Comparison of ENCODE assay signal across 9 cellular contexts in genomic region chr6:139882977-139883728, GRCh38.
DNase-seq lines count a peak whose midpoint lies in the region; ATAC-seq, FAIRE-seq and TF ChIP-seq lines count a peak whose summit lies in the region.
"Had no signal": no experiment of that assay in that cellular context is flagged by ENCODE, and none has a peak within 500 bp of the region (broad histone marks: within the 10 kb centered on the region; RNA-seq: fewer than 3 reads in every experiment).

No MANE protein-coding gene starts in this region.

- H3K9ac ChIP-seq in astrocyte (ENCODE audit: low read length) (peak overlapping the region; percentile 26), mesenchymal stem cell (ENCODE audit: low read length) (no peak overlapping the region)

- no peaks in the 10 kb centered on the region for H3K79me2 ChIP-seq in astrocyte (ENCODE audit: insufficient read depth, low read length)

- peak overlapping the region in 1 of 2 experiments; percentile 17 for H3K4ac ChIP-seq in mesenchymal stem cell (ENCODE audit: low read depth in 1 of 2, low read length in 2 of 2)

- H3K9me3 ChIP-seq in astrocyte (ENCODE audit: insufficient read depth, low read depth, low read length) (no peaks in the 10 kb centered on the region), mesenchymal stem cell (ENCODE audit: control insufficient read depth, low read length) (no peaks in the 10 kb centered on the region), vagina (no peaks in the 10 kb centered on the region)

- no peaks in the 10 kb centered on the region for H3K36me3 Mint-ChIP-seq in astrocyte (ENCODE audit: low read depth, unreplicated experiment)

- H3K79me1 ChIP-seq in mesenchymal stem cell (replicated peaks; ENCODE audit: low read length, poor library complexity, severe bottlenecking) = no peaks in the 10 kb centered on the region

- ATAC-seq in HG03432 (IDR thresholded peaks at IDR 0.05; ENCODE audit: unreplicated experiment) (peak; percentile 56), GM21825 (IDR thresholded peaks at IDR 0.05; ENCODE audit: unreplicated experiment) (no peak)

- H3K27ac ChIP-seq in astrocyte (ENCODE audit: low read depth, low read length) (peak overlapping the region; percentile 76), mesenchymal stem cell (ENCODE audit: low read length, poor library complexity, severe bottlenecking) (peak overlapping the region; percentile 95), vagina (no peak overlapping the region)

- no peaks in the 10 kb centered on the region for H3K27me3 Mint-ChIP-seq in astrocyte (ENCODE audit: low read depth, unreplicated experiment)

- peak overlapping the region; percentile 40 for H3K4me3 Mint-ChIP-seq in astrocyte (ENCODE audit: unreplicated experiment)

- no peak for TF ChIP-seq POLR2A in vagina (IDR thresholded peaks at IDR 0.05)

- H3K4me1 Mint-ChIP-seq in astrocyte (ENCODE audit: low read depth, unreplicated experiment) = peaks cover 58% of the 10 kb centered on the region

- H3K4me2 ChIP-seq in astrocyte (ENCODE audit: low read length) (peak overlapping the region; percentile 45), mesenchymal stem cell (ENCODE audit: low read length, poor library complexity, severe bottlenecking) (no peak overlapping the region)

- H2BK12ac ChIP-seq in mesenchymal stem cell (ENCODE audit: low read length in 2 of 2) = peak overlapping the region in 1 of 2 experiments; percentile 70

- peak overlapping the region; percentile 46 for H2BK5ac ChIP-seq in mesenchymal stem cell (ENCODE audit: low read depth, low read length, poor library complexity, severe bottlenecking)

- DNase-seq in COLO829 (ENCODE audit: low spot score) (peak; percentile 56), astrocyte (ENCODE audit: low read depth) (peak; percentile 52), mesenchymal stem cell (peak; percentile 59), NCI-H82 treated with DMSO at 0.1 percent for 48 hours (lab: John Stamatoyannopoulos, UW; ENCODE audit: unreplicated experiment) (no peak), vagina (ENCODE audit: extremely low spot score in 2 of 2) (no peak), NCI-H1436 (lab: John Stamatoyannopoulos, UW) (no peak)
- DNase-seq: stimulated activated CD8-positive, alpha-beta memory T cell treated with anti-CD3 and anti-CD28 coated beads, Interleukin-4, amount 100 ng/mL, for 48 hours had no signal

- WGBS in mesenchymal stem cell = 48% methylated on average over 2 of the region's 3 CpGs

- H3K9me3 Mint-ChIP-seq in astrocyte (ENCODE audit: unreplicated experiment) = peaks cover 4% of the 10 kb centered on the region

- intact Hi-C loops in vagina (cut with DNase I) = no loop called here

- H4K91ac ChIP-seq in mesenchymal stem cell (ENCODE audit: low read length) = no peak overlapping the region

- H3K4me3 ChIP-seq in astrocyte (ENCODE audit: insufficient read depth, low read depth, low read length) = no peak overlapping the region
- no peak overlapping the region for H3K4me3 ChIP-seq in mesenchymal stem cell (ENCODE audit: insufficient read depth in 1 of 2, low read depth in 1 of 2, low read length in 2 of 2)
- H3K4me3 ChIP-seq in vagina = no peak overlapping the region

- peak overlapping the region; percentile 96 for H3K27ac Mint-ChIP-seq in astrocyte (ENCODE audit: unreplicated experiment)

- no peaks in the 10 kb centered on the region for H4K20me1 ChIP-seq in astrocyte (ENCODE audit: insufficient read depth, low read length)

- H3K27me3 ChIP-seq in astrocyte (ENCODE audit: insufficient read depth, low read length) = no peaks in the 10 kb centered on the region
- H3K27me3 ChIP-seq in mesenchymal stem cell (ENCODE audit: control insufficient read depth in 1 of 2, insufficient read depth in 1 of 2, low read length in 2 of 2) = no peaks in the 10 kb centered on the region
- H3K27me3 ChIP-seq in vagina = no peaks in the 10 kb centered on the region

- H3K36me3 ChIP-seq in astrocyte (ENCODE audit: insufficient read depth, low read length) = no peaks in the 10 kb centered on the region
- no peaks in the 10 kb centered on the region for H3K36me3 ChIP-seq in mesenchymal stem cell (ENCODE audit: control insufficient read depth in 1 of 2, insufficient read depth in 2 of 2, low read depth in 1 of 2, low read length in 2 of 2)
- H3K36me3 ChIP-seq in vagina = no peaks in the 10 kb centered on the region

- H3K18ac ChIP-seq in mesenchymal stem cell (ENCODE audit: low read depth in 1 of 2, low read length in 2 of 2) = peak overlapping the region; percentile 23 to 82

- no peak overlapping the region for H2AK5ac ChIP-seq in mesenchymal stem cell (ENCODE audit: low read length, severe bottlenecking)

- no peak overlapping the region for H3K14ac ChIP-seq in mesenchymal stem cell (ENCODE audit: low read length in 2 of 2)

- H2AFZ ChIP-seq in astrocyte (ENCODE audit: low read depth, low read length) (peak overlapping the region; percentile 12), mesenchymal stem cell (ENCODE audit: low read depth, low read length) (no peak overlapping the region)

- peak; percentile 23 for FAIRE-seq in astrocyte (lab: Jason Lieb, UNC)

- peaks cover 22% of the 10 kb centered on the region for H3K4me1 ChIP-seq in astrocyte (ENCODE audit: insufficient read depth, low read length)
- peaks cover 3% of the 10 kb centered on the region for H3K4me1 ChIP-seq in mesenchymal stem cell (ENCODE audit: control insufficient read depth, insufficient read depth, low read depth, low read length)
- no peaks in the 10 kb centered on the region for H3K4me1 ChIP-seq in vagina

- no peak overlapping the region for H2BK15ac ChIP-seq in mesenchymal stem cell (ENCODE audit: low read depth, poor library complexity, severe bottlenecking)

- H3K23ac ChIP-seq in mesenchymal stem cell (ENCODE audit: low read length in 2 of 2) = no peak overlapping the region

- H4K8ac ChIP-seq in mesenchymal stem cell (ENCODE audit: low read length) = no peak overlapping the region

- no peak overlapping the region for H2BK120ac ChIP-seq in mesenchymal stem cell (ENCODE audit: low read depth, low read length)

- TF ChIP-seq CTCF in astrocyte (IDR thresholded peaks at IDR 0.05; ENCODE audit: insufficient read depth, low read depth, low read length) (no peak), vagina (IDR thresholded peaks at IDR 0.05) (no peak)

Comparison
In these comparisons a context has a peak if more than half of its experiments do, and no peak if none do; other contexts are left out.
1. DNase-seq: peak in COLO829 (single experiment), astrocyte (single experiment) and mesenchymal stem cell (single experiment); none in NCI-H82 treated with DMSO at 0.1 percent for 48 hours (single experiment), vagina (0 of 2) and NCI-H1436 (single experiment).